In the genomic region with DNA sequence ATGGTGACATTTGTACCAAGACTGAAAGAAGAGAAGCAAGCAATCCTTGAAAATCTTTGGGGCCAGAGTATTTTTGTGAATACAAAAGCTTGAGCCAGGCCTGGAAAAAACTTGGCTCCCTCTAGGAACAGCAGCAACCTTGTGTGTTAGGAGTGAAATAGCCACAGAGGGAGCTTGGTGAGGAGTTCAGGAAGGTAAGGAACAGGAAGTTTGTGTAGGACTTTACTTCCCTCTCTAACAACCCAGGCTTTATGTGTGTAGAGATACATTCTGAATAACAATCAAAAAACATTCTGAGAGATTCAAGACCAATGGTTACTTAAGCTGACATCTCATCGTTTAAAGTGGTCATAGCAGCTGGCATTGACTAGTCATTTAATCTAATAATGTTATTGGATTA, we compare ENCODE assay signal across 11 cellular contexts.
A peak's percentile ranks its signal among the peaks of the same experiment; 100 is the strongest.
DNase-seq lines count a peak whose midpoint lies in the region; ATAC-seq and TF ChIP-seq lines count a peak whose summit lies in the region.
"Had no signal": no experiment of that assay in that cellular context is flagged by ENCODE, and none has a peak within 500 bp of the region (broad histone marks: within the 10 kb centered on the region; RNA-seq: fewer than 3 reads in every experiment).

No MANE protein-coding gene starts in this region.

- no peak overlapping the region for H3K4me3 Mint-ChIP-seq in activated naive CD8-positive, alpha-beta T cell treated with anti-CD3 and anti-CD28 coated beads for 36 hours

- no peak for TF ChIP-seq CTCF in fibroblast of the aortic adventitia (IDR thresholded peaks at IDR 0.05; ENCODE audit: insufficient read depth, low read length)

- H3K27ac Mint-ChIP-seq in activated naive CD8-positive, alpha-beta T cell treated with anti-CD3 and anti-CD28 coated beads for 36 hours: no peak overlapping the region

- DNase-seq in NCI-H1092 treated with DMSO at 0.1 percent for 48 hours (lab: John Stamatoyannopoulos, UW) (peak; percentile 17), NCI-H1092 (lab: John Stamatoyannopoulos, UW) (no peak), SKM-1 treated with dmso at 0.1 percent for 144 hours (lab: John Stamatoyannopoulos, UW; ENCODE audit: unreplicated experiment) (peak; percentile 33), fibroblast of the aortic adventitia (ENCODE audit: low read depth) (peak; percentile 27), sciatic nerve (ENCODE audit: low spot score) (no peak)
- DNase-seq in activated naive CD8-positive, alpha-beta T cell treated with anti-CD3 and anti-CD28 coated beads for 36 hours: no peak
- no peak for DNase-seq in activated CD8-positive, alpha-beta memory T cell treated with anti-CD3 and anti-CD28 coated beads, Interleukin-2, amount 50 U/mL, for 48 hours
- DNase-seq: glutamatergic neuron, T-helper 9 cell, upper lobe of left lung had no signal

- H3K4me1 Mint-ChIP-seq in activated naive CD8-positive, alpha-beta T cell treated with anti-CD3 and anti-CD28 coated beads for 36 hours: no peaks in the 10 kb centered on the region

- ATAC-seq in sciatic nerve (peak; percentile 44), esophagus mucosa (no peak)

- no peaks in the 10 kb centered on the region for H3K27me3 Mint-ChIP-seq in activated naive CD8-positive, alpha-beta T cell treated with anti-CD3 and anti-CD28 coated beads for 36 hours

- intact Hi-C loops in sciatic nerve (cut with DNase I): no loop called here

- no peaks in the 10 kb centered on the region for H3K9me3 Mint-ChIP-seq in activated naive CD8-positive, alpha-beta T cell treated with anti-CD3 and anti-CD28 coated beads for 36 hours

- H3K4me3 ChIP-seq in fibroblast of the aortic adventitia (ENCODE audit: low read depth, low read length): no peak overlapping the region
- H3K4me3 ChIP-seq: upper lobe of left lung had no signal

- no peaks in the 10 kb centered on the region for H3K36me3 Mint-ChIP-seq in activated naive CD8-positive, alpha-beta T cell treated with anti-CD3 and anti-CD28 coated beads for 36 hours

Comparison
In these comparisons a context has a peak if more than half of its experiments do, and no peak if none do; other contexts are left out.
1. DNase-seq: peak in NCI-H1092 treated with DMSO at 0.1 percent for 48 hours (single experiment), SKM-1 treated with dmso at 0.1 percent for 144 hours (single experiment) and fibroblast of the aortic adventitia (single experiment); none in NCI-H1092 (single experiment), sciatic nerve (single experiment), activated naive CD8-positive, alpha-beta T cell treated with anti-CD3 and anti-CD28 coated beads for 36 hours (single experiment) and activated CD8-positive, alpha-beta memory T cell treated with anti-CD3 and anti-CD28 coated beads, Interleukin-2, amount 50 U/mL, for 48 hours (single experiment).